38 cellular contexts compared by ENCODE assay signal in the genomic region with DNA sequence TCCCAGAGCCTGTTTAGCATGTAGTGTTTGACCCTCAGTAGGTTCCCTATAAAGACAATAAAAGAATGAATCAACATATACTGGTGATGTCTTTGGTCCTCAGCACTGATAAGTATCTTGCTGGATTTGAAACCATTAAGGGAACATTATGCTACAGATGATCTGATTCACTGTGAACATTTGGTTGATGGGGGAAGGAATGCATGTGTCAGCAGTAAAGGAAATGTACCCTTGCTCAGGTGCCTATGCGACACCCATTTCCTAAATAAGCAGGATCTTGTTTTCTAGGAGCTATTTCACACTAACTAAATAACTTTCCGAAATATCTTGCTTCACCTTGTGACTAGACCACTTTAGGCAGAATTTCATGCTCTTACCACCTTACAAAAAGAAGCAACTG. TPM values are rescaled to one million over a fixed set of nuclear protein-coding genes. Genes with fewer than 3 reads are reported as not detected.
"Had no signal": no experiment of that assay in that cellular context is flagged by ENCODE, and none has a peak within 500 bp of the region (broad histone marks: within the 10 kb centered on the region; RNA-seq: fewer than 3 reads in every experiment).

No MANE protein-coding gene starts in this region.

- H3K9me3 ChIP-seq: esophagus muscularis mucosa, heart left ventricle, neutrophil, suprapubic skin, tibial artery, upper lobe of right lung had no signal

- H3K27ac ChIP-seq: esophagus muscularis mucosa, foreskin keratinocyte, heart left ventricle, neutrophil, skin epidermis, suprapubic skin, tibial artery, upper lobe of right lung, WERI-Rb-1 had no signal

- H3K27ac Mint-ChIP-seq: activated CD4-positive, alpha-beta T cell treated with anti-CD3 and anti-CD28 coated beads, Interleukin-2, amount 10 ng/mL, durations not matched to agents 24 days and 14 days; dendritic cell treated with granulocyte-macrophage colony-stimulating factor and Interleukin-4, amounts not matched to agents 40 ng/mL and 50 ng/mL, for 4 days; endodermal cell; mesothelial cell of epicardium; nephron progenitor cell; progenitor cell of endocrine pancreas; stimulated activated memory B cell treated with anti-CD40 and anti-IgM and Interleukin-4, amounts not matched to agents 10 μg/mL and 1 μg/mL and 100 μg/mL, for 72 hours had no signal

- ATAC-seq: activated CD4-positive, CD25-positive, alpha-beta regulatory T cell treated with anti-CD3 and anti-CD28 coated beads, Interleukin-2, amount 50 U/mL, for 24 hours; activated T-cell treated with anti-CD3 and anti-CD28 coated beads, Interleukin-2, amount 50 U/mL, for 4 hours; foreskin keratinocyte; heart left ventricle; left colon; sciatic nerve; stimulated activated memory B cell treated with anti-CD40 and anti-IgM and Interleukin-4, amounts not matched to agents 10 μg/mL and 1 μg/mL and 100 μg/mL, for 72 hours; upper lobe of right lung had no signal

- H3K9me3 Mint-ChIP-seq: activated T-cell treated with anti-CD3 and anti-CD28 coated beads, Interleukin-2, amount 50 U/mL, for 4 hours; central memory CD8-positive, alpha-beta T cell; dendritic cell treated with granulocyte-macrophage colony-stimulating factor and Interleukin-4, amounts not matched to agents 40 ng/mL and 50 ng/mL, for 4 days; endodermal cell; immature natural killer cell; naive B cell; nephron progenitor cell had no signal

- H3K27me3 Mint-ChIP-seq: activated CD4-positive, alpha-beta T cell treated with anti-CD3 and anti-CD28 coated beads, Interleukin-2, amount 10 ng/mL, durations not matched to agents 24 days and 14 days; central memory CD8-positive, alpha-beta T cell; dendritic cell treated with granulocyte-macrophage colony-stimulating factor and Interleukin-4, amounts not matched to agents 40 ng/mL and 50 ng/mL, for 4 days; naive B cell; progenitor cell of endocrine pancreas; stimulated activated memory B cell treated with anti-CD40 and anti-IgM and Interleukin-4, amounts not matched to agents 10 μg/mL and 1 μg/mL and 100 μg/mL, for 72 hours had no signal

- H3K4me1 Mint-ChIP-seq: nephron progenitor cell; stimulated activated memory B cell treated with anti-CD40 and anti-IgM and Interleukin-4, amounts not matched to agents 10 μg/mL and 1 μg/mL and 100 μg/mL, for 72 hours had no signal

- H3K4me3 ChIP-seq: esophagus muscularis mucosa, heart left ventricle, skin epidermis, suprapubic skin, tibial artery, upper lobe of right lung had no signal

- H3K4me1 ChIP-seq: foreskin keratinocyte had no signal

- H3K4me3 Mint-ChIP-seq: activated CD4-positive, alpha-beta T cell treated with anti-CD3 and anti-CD28 coated beads, Interleukin-2, amount 10 ng/mL, durations not matched to agents 24 days and 14 days; activated T-cell treated with anti-CD3 and anti-CD28 coated beads, Interleukin-2, amount 50 U/mL, for 4 hours; central memory CD8-positive, alpha-beta T cell; dendritic cell treated with granulocyte-macrophage colony-stimulating factor and Interleukin-4, amounts not matched to agents 40 ng/mL and 50 ng/mL, for 4 days; endodermal cell; immature natural killer cell; mesothelial cell of epicardium; naive B cell; nephron progenitor cell; stimulated activated memory B cell treated with anti-CD40 and anti-IgM and Interleukin-4, amounts not matched to agents 10 μg/mL and 1 μg/mL and 100 μg/mL, for 72 hours had no signal

- H3K27me3 ChIP-seq: esophagus muscularis mucosa, foreskin keratinocyte, heart left ventricle, neutrophil, suprapubic skin, tibial artery, upper lobe of right lung had no signal

- DNase-seq: activated CD4-positive, alpha-beta T cell treated with anti-CD3 and anti-CD28 coated beads, Interleukin-2, amount 10 ng/mL, durations not matched to agents 24 days and 14 days; activated CD8-positive, alpha-beta memory T cell treated with anti-CD3 and anti-CD28 coated beads for 24 hours; activated CD8-positive, alpha-beta memory T cell treated with anti-CD3 and anti-CD28 coated beads, Interleukin-2, amount 50 U/mL, for 4 hours; activated naive CD4-positive, alpha-beta T cell; activated T-cell treated with anti-CD3 and anti-CD28 coated beads, Interleukin-2, amount 50 U/mL, for 4 hours; anterior cingulate cortex; endodermal cell; foreskin keratinocyte; heart left ventricle; hypothalamus; immature natural killer cell; kidney; left colon; naive B cell; nephron progenitor cell; stimulated activated CD4-positive, alpha-beta T cell treated with anti-CD3 and anti-CD28 coated beads, Interleukin-12 subunit alpha, Interleukin-12 subunit beta, amount 100 ng/mL, for 4 hours; stimulated activated CD4-positive, alpha-beta T cell treated with anti-CD3 and anti-CD28 coated beads, Interleukin-4, amount 100 ng/mL, for 1 hour; T-helper 9 cell; tibial artery; upper lobe of right lung; WERI-Rb-1 had no signal

RNA-seq across cellular contexts. Expression of a gene that starts 13.0 kb away (rescaled TPM):
- total RNA-seq: activated CD4-positive, alpha-beta T cell treated with anti-CD3 and anti-CD28 coated beads, Interleukin-2, amount 10 ng/mL, durations not matched to agents 24 days and 14 days; activated T-cell treated with anti-CD3 and anti-CD28 coated beads, Interleukin-2, amount 50 U/mL, for 4 hours; bronchial epithelial cell; esophagus muscularis mucosa; foreskin keratinocyte; left colon; liver; osteocyte; renal cortical epithelial cell; sciatic nerve; suprapubic skin; T-helper 1 cell treated with Interleukin-12 subunit alpha and Interleukin-12 subunit beta and Interleukin-4 antibody, amounts not matched to agents 30 ng/mL and 1 ng/mL, for 36 hours; upper lobe of right lung had no signal
- polyA plus RNA-seq: adipose tissue, foreskin keratinocyte, heart left ventricle, immature natural killer cell, liver had no signal
